Comparison of ENCODE assay signal across 26 cellular contexts in the genomic region with DNA sequence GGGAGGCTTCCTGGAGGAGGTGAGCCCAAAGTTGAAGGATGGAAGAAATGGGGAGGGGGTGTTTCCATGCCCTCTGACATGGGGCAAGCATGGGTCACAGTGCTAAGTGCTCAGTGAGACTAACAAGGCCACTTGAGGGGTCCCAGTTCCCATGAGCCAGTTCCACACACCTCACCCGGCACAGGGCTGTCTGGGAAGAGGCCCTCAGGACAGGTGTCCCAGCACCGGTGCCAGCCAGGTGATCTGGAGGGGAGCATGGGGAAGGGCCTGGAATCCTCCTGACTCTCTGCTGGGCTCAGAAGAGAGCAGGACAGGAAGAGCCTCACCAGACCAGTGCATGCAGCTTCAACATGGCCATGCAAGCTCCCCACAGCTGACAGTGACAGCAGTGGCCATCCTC.
"Had no signal": no experiment of that assay in that cellular context is flagged by ENCODE, and none has a peak within 500 bp of the region (broad histone marks: within the 10 kb centered on the region; RNA-seq: fewer than 3 reads in every experiment).

No MANE protein-coding gene starts in this region.

- H3K9ac ChIP-seq: neural progenitor cell had no signal

- H3K4me1 ChIP-seq: pancreas, prostate gland had no signal

- H3K79me2 ChIP-seq: hepatocyte had no signal

- H3K36me3 Mint-ChIP-seq: mesothelial cell of epicardium; naive B cell; natural killer cell; neural progenitor cell; stimulated activated memory B cell treated with anti-CD40 and anti-IgM and Interleukin-4, amounts not matched to agents 10 μg/mL and 1 μg/mL and 100 μg/mL, for 72 hours had no signal

- H3K4me3 Mint-ChIP-seq: mesothelial cell of epicardium; naive B cell; natural killer cell; nephron progenitor cell; neural progenitor cell; stimulated activated memory B cell treated with anti-CD40 and anti-IgM and Interleukin-4, amounts not matched to agents 10 μg/mL and 1 μg/mL and 100 μg/mL, for 72 hours; stimulated activated naive CD8-positive, alpha-beta T cell treated with anti-CD3 and anti-CD28 coated beads, Interleukin-15, amount 100 ng/mL, for 72 hours had no signal

- H3K4me2 ChIP-seq: hepatocyte had no signal

- H3K27ac ChIP-seq: left ventricle myocardium inferior, neural progenitor cell, pancreas, prostate gland, skin epidermis, upper lobe of right lung had no signal

- H3K27me3 ChIP-seq: heart right ventricle, hepatocyte, neural progenitor cell, pancreas, transverse colon, upper lobe of right lung had no signal

- H3K4me1 Mint-ChIP-seq: naive B cell; natural killer cell; stimulated activated memory B cell treated with anti-CD40 and anti-IgM and Interleukin-4, amounts not matched to agents 10 μg/mL and 1 μg/mL and 100 μg/mL, for 72 hours; stimulated activated naive CD8-positive, alpha-beta T cell treated with anti-CD3 and anti-CD28 coated beads, Interleukin-15, amount 100 ng/mL, for 72 hours had no signal

- H3K27me3 Mint-ChIP-seq: stimulated activated naive CD8-positive, alpha-beta T cell treated with anti-CD3 and anti-CD28 coated beads, Interleukin-15, amount 100 ng/mL, for 72 hours had no signal

- H3K4me3 ChIP-seq: heart right ventricle, hepatocyte, left ventricle myocardium inferior, lung, neural progenitor cell, pancreas, prostate gland, skin epidermis, transverse colon, upper lobe of right lung had no signal

- H3K27ac Mint-ChIP-seq: naive B cell; natural killer cell; nephron progenitor cell; neural progenitor cell; stimulated activated memory B cell treated with anti-CD40 and anti-IgM and Interleukin-4, amounts not matched to agents 10 μg/mL and 1 μg/mL and 100 μg/mL, for 72 hours had no signal

- H3K9me3 Mint-ChIP-seq: mesothelial cell of epicardium; naive B cell; natural killer cell; nephron progenitor cell; neural progenitor cell; stimulated activated memory B cell treated with anti-CD40 and anti-IgM and Interleukin-4, amounts not matched to agents 10 μg/mL and 1 μg/mL and 100 μg/mL, for 72 hours; stimulated activated naive CD8-positive, alpha-beta T cell treated with anti-CD3 and anti-CD28 coated beads, Interleukin-15, amount 100 ng/mL, for 72 hours had no signal

- ATAC-seq: natural killer cell; pancreas; sciatic nerve; stimulated activated memory B cell treated with anti-CD40 and anti-IgM and Interleukin-4, amounts not matched to agents 10 μg/mL and 1 μg/mL and 100 μg/mL, for 72 hours; stimulated activated naive CD8-positive, alpha-beta T cell treated with anti-CD3 and anti-CD28 coated beads, Interleukin-15, amount 100 ng/mL, for 72 hours; upper lobe of right lung had no signal

- H3K36me3 ChIP-seq: heart right ventricle, left ventricle myocardium inferior, neural progenitor cell, pancreas, prostate gland, transverse colon, upper lobe of right lung had no signal

- H3K9me3 ChIP-seq: heart right ventricle, left ventricle myocardium inferior, pancreas, prostate gland, transverse colon, upper lobe of right lung had no signal

- H2AFZ ChIP-seq: hepatocyte, neural progenitor cell had no signal

- DNase-seq: heart right ventricle; islet precursor cell; left ventricle myocardium inferior; mesendoderm; naive B cell; natural killer cell; nephron progenitor cell; retina; stimulated activated CD4-positive, alpha-beta T cell treated with anti-CD3 and anti-CD28 coated beads, Interleukin-1b, Interleukin-23, amount 100 ng/mL, for 48 hours; stimulated activated CD4-positive, alpha-beta T cell treated with anti-CD3 and anti-CD28 coated beads, Interleukin-2, amount 100 ng/mL, for 48 hours; stimulated activated CD4-positive, alpha-beta T cell treated with anti-CD3 and anti-CD28 coated beads, Interleukin-4, amount 100 ng/mL, for 4 hours; stimulated activated CD8-positive, alpha-beta memory T cell treated with anti-CD3 and anti-CD28 coated beads, Interleukin-4, amount 100 ng/mL, for 48 hours; stimulated activated naive CD4-positive, alpha-beta T cell treated with Interleukin-2 at 50 U/mL for 16 hours; stimulated activated naive CD8-positive, alpha-beta T cell treated with anti-CD3 and anti-CD28 coated beads, Interleukin-15, amount 100 ng/mL, for 72 hours; substantia nigra; transverse colon; upper lobe of right lung had no signal
